In genomic region chr12:95590775-95591174, GRCh38 we compare ENCODE assay signal across 1 cellular context.
TF ChIP-seq lines count a peak whose summit lies in the region.

No MANE protein-coding gene starts in this region.

TF ChIP-seq in IMR-90, 13 proteins besides CTCF, POLR2A, EP300 and RAD21:
- TF ChIP-seq BHLHE40 (IDR thresholded peaks at IDR 0.05; ENCODE audit: low read depth, low read length), result no peak
- no peak for TF ChIP-seq MXI1 (IDR thresholded peaks at IDR 0.05; ENCODE audit: borderline replicate concordance, low read depth, low read length)
- no peak for TF ChIP-seq ELK1 (IDR thresholded peaks at IDR 0.05; ENCODE audit: borderline replicate concordance, low read depth, low read length)
- no peak for TF ChIP-seq NFE2L2 (IDR thresholded peaks at IDR 0.05; ENCODE audit: low read depth, low read length)
- no peak for TF ChIP-seq SMC3 (IDR thresholded peaks at IDR 0.05; ENCODE audit: low read depth, low read length)
- TF ChIP-seq MAZ (IDR thresholded peaks at IDR 0.05; ENCODE audit: borderline replicate concordance, low read depth, low read length), result no peak
- no peak for TF ChIP-seq CEBPB (IDR thresholded peaks at IDR 0.05; ENCODE audit: low read depth, low read length)
- TF ChIP-seq MAFK (IDR thresholded peaks at IDR 0.05; ENCODE audit: low read depth, low read length), result no peak
- TF ChIP-seq RCOR1 (IDR thresholded peaks at IDR 0.05; ENCODE audit: insufficient replicate concordance, low read length), result no peak
- TF ChIP-seq USF2 (IDR thresholded peaks at IDR 0.05; ENCODE audit: low read depth, low read length), result no peak
